ENCODE assay signal across 16 cellular contexts in the genomic region with DNA sequence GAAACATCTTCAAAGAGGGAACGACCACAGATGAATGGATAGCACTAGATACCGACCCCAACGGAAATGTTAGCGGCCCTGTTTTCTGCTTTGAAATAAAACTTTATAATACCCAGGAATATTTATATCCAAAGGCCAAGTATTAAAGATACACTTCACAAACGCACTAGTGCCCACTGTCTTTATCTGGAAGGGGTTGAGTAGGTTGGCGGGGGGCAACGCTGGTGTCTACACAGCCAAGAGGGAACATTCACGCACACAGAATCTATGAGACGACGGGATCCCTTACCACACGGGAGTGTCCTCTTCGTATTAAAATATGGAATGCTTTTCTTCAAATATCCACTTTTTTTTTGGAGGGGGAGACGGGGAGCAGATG. TPM values are rescaled to one million over a fixed set of nuclear protein-coding genes. Genes with fewer than 3 reads are reported as not detected.
DNase-seq lines count a peak whose midpoint lies in the region; ATAC-seq lines count a peak whose summit lies in the region.
"Had no signal": no experiment of that assay in that cellular context is flagged by ENCODE, and none has a peak within 500 bp of the region (broad histone marks: within the 10 kb centered on the region; RNA-seq: fewer than 3 reads in every experiment).

No MANE protein-coding gene starts in this region.

- peaks cover 11 to 13% of the 10 kb centered on the region in 2 donors for H3K36me3 Mint-ChIP-seq in activated T-cell treated with anti-CD3 and anti-CD28 coated beads, Interleukin-2, amount 50 U/mL, for 72 hours (ENCODE audit: insufficient read depth in 2 of 2)
- H3K36me3 Mint-ChIP-seq in activated CD4-positive, alpha-beta memory T cell treated with anti-CD3 and anti-CD28 coated beads for 36 hours: peaks cover 19% of the 10 kb centered on the region

- H3K4me1 Mint-ChIP-seq in activated T-cell treated with anti-CD3 and anti-CD28 coated beads, Interleukin-2, amount 50 U/mL, for 72 hours (ENCODE audit: low read depth): peaks cover 52% of the 10 kb centered on the region
- H3K4me1 Mint-ChIP-seq in activated CD4-positive, alpha-beta memory T cell treated with anti-CD3 and anti-CD28 coated beads for 36 hours (ENCODE audit: low read depth): peaks cover 22% of the 10 kb centered on the region

- H3K4me3 ChIP-seq in stomach smooth muscle (ENCODE audit: low read length in 2 of 2): peak overlapping the region; percentile 99

- H3K9me3 ChIP-seq in stomach smooth muscle (ENCODE audit: control insufficient read depth in 2 of 2, low read length in 2 of 2): no peaks in the 10 kb centered on the region

- H3K27me3 Mint-ChIP-seq in activated T-cell treated with anti-CD3 and anti-CD28 coated beads, Interleukin-2, amount 50 U/mL, for 72 hours (ENCODE audit: low read depth): peaks cover 93% of the 10 kb centered on the region
- H3K27me3 Mint-ChIP-seq in activated CD4-positive, alpha-beta memory T cell treated with anti-CD3 and anti-CD28 coated beads for 36 hours: peaks cover 83% of the 10 kb centered on the region

- intact Hi-C loops in activated CD4-positive, alpha-beta memory T cell treated with anti-CD3 and anti-CD28 coated beads for 36 hours (cut with micrococcal nuclease): loop anchor here (5.0 kb wide), 1 partner anchor 686 kb away; no protein-coding TSS in a partner anchor

- H3K9ac ChIP-seq in stomach smooth muscle (ENCODE audit: low read length in 2 of 2): peak overlapping the region; percentile 98 to 99

- peak overlapping the region in 1 of 2 donors; percentile 6 for H3K4me3 Mint-ChIP-seq in activated T-cell treated with anti-CD3 and anti-CD28 coated beads, Interleukin-2, amount 50 U/mL, for 72 hours
- H3K4me3 Mint-ChIP-seq in activated CD4-positive, alpha-beta memory T cell treated with anti-CD3 and anti-CD28 coated beads for 36 hours: no peak overlapping the region
- H3K4me3 Mint-ChIP-seq: activated naive CD4-positive, alpha-beta T cell treated with anti-CD3 and anti-CD28 coated beads for 36 hours had no signal

- no peak for ATAC-seq in activated T-cell treated with anti-CD3 and anti-CD28 coated beads, Interleukin-2, amount 50 U/mL, for 72 hours (replicated peaks in 1 of 2)
- ATAC-seq in HG02852 (IDR thresholded peaks at IDR 0.05; ENCODE audit: unreplicated experiment): no peak

- POLR2A ChIA-PET in activated CD4-positive, alpha-beta memory T cell treated with anti-CD3 and anti-CD28 coated beads for 36 hours (lab: Charles Lee): no interaction called here

- no peak for DNase-seq in activated T-cell treated with anti-CD3 and anti-CD28 coated beads, Interleukin-2, amount 50 U/mL, for 72 hours
- DNase-seq in activated T-cell treated with anti-CD3 and anti-CD28 coated beads, Interleukin-2, amount 50 U/mL, for 48 hours: no peak
- no peak for DNase-seq in activated CD4-positive, alpha-beta memory T cell treated with anti-CD3 and anti-CD28 coated beads for 36 hours
- DNase-seq in hepatic stellate cell (ENCODE audit: low spot score): peak; percentile 3
- no peak for DNase-seq in COLO668 (lab: John Stamatoyannopoulos, UW; ENCODE audit: unreplicated experiment)
- DNase-seq in substantia nigra (lab: John Stamatoyannopoulos, UW): no peak
- DNase-seq: activated CD4-positive, alpha-beta T cell treated with anti-CD3 and anti-CD28 coated beads, Interleukin-2, amount 50 U/mL, for 4 hours; activated naive CD4-positive, alpha-beta T cell treated with anti-CD3 and anti-CD28 coated beads for 36 hours; GOT3; NCI-H1048; NCI-H2227 treated with DMSO at 0.1 percent for 48 hours; OCI-M1 had no signal

- H3K27me3 ChIP-seq in stomach smooth muscle (ENCODE audit: control insufficient read depth in 1 of 2, insufficient read depth in 2 of 2, low read length in 2 of 2): no peaks in the 10 kb centered on the region

- peak overlapping the region; percentile 97 for H3K27ac ChIP-seq in stomach smooth muscle (ENCODE audit: low read length)
- no peak overlapping the region for H3K27ac ChIP-seq in substantia nigra (ENCODE audit: low read depth, low read length, poor library complexity, severe bottlenecking)

- H3K9me3 Mint-ChIP-seq in activated T-cell treated with anti-CD3 and anti-CD28 coated beads, Interleukin-2, amount 50 U/mL, for 72 hours: no peaks in the 10 kb centered on the region
- no peaks in the 10 kb centered on the region for H3K9me3 Mint-ChIP-seq in activated CD4-positive, alpha-beta memory T cell treated with anti-CD3 and anti-CD28 coated beads for 36 hours

- H3K4me1 ChIP-seq in stomach smooth muscle (ENCODE audit: control insufficient read depth, insufficient read depth, low read length): peaks cover 22% of the 10 kb centered on the region

- H3K36me3 ChIP-seq in stomach smooth muscle (ENCODE audit: control insufficient read depth in 2 of 2, insufficient read depth in 2 of 2, low read length in 2 of 2): peaks cover 34 to 36% of the 10 kb centered on the region in 2 donors

- H3K27ac Mint-ChIP-seq in activated T-cell treated with anti-CD3 and anti-CD28 coated beads, Interleukin-2, amount 50 U/mL, for 72 hours: peak overlapping the region; percentile 71
- H3K27ac Mint-ChIP-seq in activated CD4-positive, alpha-beta memory T cell treated with anti-CD3 and anti-CD28 coated beads for 36 hours: peak overlapping the region; percentile 20
- H3K27ac Mint-ChIP-seq: activated naive CD4-positive, alpha-beta T cell treated with anti-CD3 and anti-CD28 coated beads for 36 hours had no signal

- CTCF ChIA-PET in activated CD4-positive, alpha-beta memory T cell treated with anti-CD3 and anti-CD28 coated beads for 36 hours (lab: Charles Lee): no interaction called here

RNA-seq across cellular contexts. Expression of a gene that starts 3.3 kb away (rescaled TPM):
- total RNA-seq in activated T-cell treated with anti-CD3 and anti-CD28 coated beads, Interleukin-2, amount 50 U/mL, for 72 hours: not detected
- not detected for total RNA-seq in activated CD4-positive, alpha-beta memory T cell treated with anti-CD3 and anti-CD28 coated beads for 36 hours
- total RNA-seq: activated naive CD4-positive, alpha-beta T cell treated with anti-CD3 and anti-CD28 coated beads for 36 hours; kidney epithelial cell; T-helper 2 cell treated with Interferon-gamma antibody and Interleukin-4, amounts not matched to agents 100 ng/mL and 5 ng/mL, for 36 hours had no signal
